ENCODE assay signal across 8 cellular contexts in the genomic region with DNA sequence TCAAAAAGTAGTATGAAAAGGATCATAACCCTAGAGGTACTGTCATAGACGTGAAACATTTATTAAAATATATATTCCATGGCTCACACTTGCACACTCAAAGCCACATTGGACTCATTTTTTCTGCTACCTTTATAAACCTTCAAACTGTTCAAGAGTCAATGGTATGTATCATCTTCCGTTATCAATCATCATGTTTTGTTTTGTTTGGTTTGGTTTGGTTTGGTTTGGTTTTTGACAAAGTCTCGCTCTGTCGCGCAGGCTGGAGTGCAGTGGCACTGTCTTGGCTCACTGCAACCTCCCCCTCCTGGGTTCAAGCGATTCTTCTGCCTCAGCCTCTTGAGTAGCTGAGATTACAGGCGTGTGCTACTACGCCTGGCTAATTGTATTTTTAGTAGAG. TPM values are rescaled to one million over a fixed set of nuclear protein-coding genes. Genes with fewer than 3 reads are reported as not detected.
A peak's percentile ranks its signal among the peaks of the same experiment; 100 is the strongest.
DNase-seq lines count a peak whose midpoint lies in the region; ATAC-seq, FAIRE-seq and TF ChIP-seq lines count a peak whose summit lies in the region.

No MANE protein-coding gene starts in this region.

- no peaks in the 10 kb centered on the region for H3K9me3 Mint-ChIP-seq in activated CD4-positive, alpha-beta memory T cell treated with anti-CD3 and anti-CD28 coated beads, Interleukin-2, amount 10 ng/mL, durations not matched to agents 7 days and 5 days

- TF ChIP-seq CTCF in fibroblast of pulmonary artery (IDR thresholded peaks at IDR 0.05; ENCODE audit: low read length, missing control alignments): no peak

- H3K36me3 Mint-ChIP-seq in activated CD4-positive, alpha-beta memory T cell treated with anti-CD3 and anti-CD28 coated beads, Interleukin-2, amount 10 ng/mL, durations not matched to agents 7 days and 5 days (ENCODE audit: low read depth): peaks cover 44% of the 10 kb centered on the region

- peak overlapping the region; percentile 92 for H3K27ac Mint-ChIP-seq in activated CD4-positive, alpha-beta memory T cell treated with anti-CD3 and anti-CD28 coated beads, Interleukin-2, amount 10 ng/mL, durations not matched to agents 7 days and 5 days

- peak overlapping the region; percentile 82 for H3K4me3 Mint-ChIP-seq in activated CD4-positive, alpha-beta memory T cell treated with anti-CD3 and anti-CD28 coated beads, Interleukin-2, amount 10 ng/mL, durations not matched to agents 7 days and 5 days

- H3K27me3 Mint-ChIP-seq in activated CD4-positive, alpha-beta memory T cell treated with anti-CD3 and anti-CD28 coated beads, Interleukin-2, amount 10 ng/mL, durations not matched to agents 7 days and 5 days: no peaks in the 10 kb centered on the region

- no peak for ATAC-seq in GM18502 (IDR thresholded peaks at IDR 0.05; ENCODE audit: poor library complexity, unreplicated experiment)
- no peak for ATAC-seq in left cardiac atrium

- H3K4me1 Mint-ChIP-seq in activated CD4-positive, alpha-beta memory T cell treated with anti-CD3 and anti-CD28 coated beads, Interleukin-2, amount 10 ng/mL, durations not matched to agents 7 days and 5 days: peaks cover 48% of the 10 kb centered on the region

- peak; percentile 59 for FAIRE-seq in GM19239 (lab: Jason Lieb, UNC)

- POLR2A ChIA-PET in activated CD4-positive, alpha-beta memory T cell treated with anti-CD3 and anti-CD28 coated beads, Interleukin-2, amount 10 ng/mL, durations not matched to agents 7 days and 5 days (lab: Charles Lee): interaction anchor here (0.9 to 4.0 kb wide), 12 partner anchors 7 to 249 kb away, joined by 3 to 24 read pairs (median 7); partner anchors contain the start of genes IFNAR1, IL10RB and TMEM50B

- H3K4me3 ChIP-seq in fibroblast of pulmonary artery (replicated peaks; ENCODE audit: low read depth, low read length): peak overlapping the region; percentile 87

- CTCF ChIA-PET in activated CD4-positive, alpha-beta memory T cell treated with anti-CD3 and anti-CD28 coated beads, Interleukin-2, amount 10 ng/mL, durations not matched to agents 7 days and 5 days (lab: Charles Lee): interaction anchor here (1.2 to 1.3 kb wide), 2 partner anchors 30 to 34 kb away, joined by 3 read pairs; no protein-coding TSS in a partner anchor

- no peak for DNase-seq in GM19239 (ENCODE audit: insufficient read length, low spot score)
- peak; percentile 62 for DNase-seq in activated CD4-positive, alpha-beta memory T cell treated with anti-CD3 and anti-CD28 coated beads, Interleukin-2, amount 10 ng/mL, durations not matched to agents 7 days and 5 days
- no peak for DNase-seq in fibroblast of pulmonary artery (ENCODE audit: low read depth)
- peak; percentile 68 for DNase-seq in stimulated activated CD4-positive, alpha-beta T cell treated with anti-CD3 and anti-CD28 coated beads, Interleukin-4, amount 100 ng/mL, for 24 hours
- DNase-seq in NCI-H1105 treated with DMSO at 0.1 percent for 48 hours (lab: John Stamatoyannopoulos, UW): no peak
- no peak for DNase-seq in NCI-H524 (lab: John Stamatoyannopoulos, UW)
- DNase-seq in left cardiac atrium: no peak

- intact Hi-C loops in left cardiac atrium (cut with DNase I): no loop called here

RNA-seq across cellular contexts. Expression of gene IFNAR2, which starts 1.8 kb away (rescaled TPM):
- 10 to 100 TPM; 60.1 to 61.9 TPM for total RNA-seq in activated CD4-positive, alpha-beta memory T cell treated with anti-CD3 and anti-CD28 coated beads, Interleukin-2, amount 10 ng/mL, durations not matched to agents 7 days and 5 days
- total RNA-seq in left cardiac atrium: 10 to 100 TPM; 14.6 to 26.8 TPM

RNA-seq across cellular contexts. Expression of gene IL10RB, which starts 34.6 kb away (rescaled TPM):
- 10 to 100 TPM; 33.9 to 36.1 TPM for total RNA-seq in activated CD4-positive, alpha-beta memory T cell treated with anti-CD3 and anti-CD28 coated beads, Interleukin-2, amount 10 ng/mL, durations not matched to agents 7 days and 5 days
- total RNA-seq in left cardiac atrium: 10 to 100 TPM; 14.9 to 16.7 TPM

Comparison
In these comparisons a context has a peak if more than half of its experiments do, and no peak if none do; other contexts are left out.
1. DNase-seq: peak in activated CD4-positive, alpha-beta memory T cell treated with anti-CD3 and anti-CD28 coated beads, Interleukin-2, amount 10 ng/mL, durations not matched to agents 7 days and 5 days (single experiment) and stimulated activated CD4-positive, alpha-beta T cell treated with anti-CD3 and anti-CD28 coated beads, Interleukin-4, amount 100 ng/mL, for 24 hours (single experiment); none in GM19239 (single experiment), fibroblast of pulmonary artery (single experiment), NCI-H1105 treated with DMSO at 0.1 percent for 48 hours (single experiment), NCI-H524 (0 of 2) and left cardiac atrium (single experiment).